Comparison of ENCODE assay signal across 18 cellular contexts in genomic region chr13:112696869-112697465, GRCh38.
"Had no signal": no experiment of that assay in that cellular context is flagged by ENCODE, and none has a peak within 500 bp of the region (broad histone marks: within the 10 kb centered on the region; RNA-seq: fewer than 3 reads in every experiment).

No MANE protein-coding gene starts in this region.

- H3K4me3 Mint-ChIP-seq: activated CD4-positive, alpha-beta T cell treated with anti-CD3 and anti-CD28 coated beads, Interleukin-2, amount 10 ng/mL, durations not matched to agents 7 days and 5 days; activated CD8-positive, alpha-beta T cell treated with anti-CD3 and anti-CD28 coated beads, Interleukin-2, amount 10 ng/mL, durations not matched to agents 7 days and 5 days; activated naive CD8-positive, alpha-beta T cell; effector memory CD8-positive, alpha-beta T cell; immature natural killer cell; mesothelial cell of epicardium; nephron progenitor cell had no signal

- H3K27ac Mint-ChIP-seq: activated CD4-positive, alpha-beta T cell treated with anti-CD3 and anti-CD28 coated beads, Interleukin-2, amount 10 ng/mL, durations not matched to agents 7 days and 5 days; activated CD8-positive, alpha-beta T cell treated with anti-CD3 and anti-CD28 coated beads, Interleukin-2, amount 10 ng/mL, durations not matched to agents 7 days and 5 days; activated naive CD8-positive, alpha-beta T cell; effector memory CD8-positive, alpha-beta T cell; immature natural killer cell had no signal

- ATAC-seq: activated CD8-positive, alpha-beta T cell treated with anti-CD3 and anti-CD28 coated beads, Interleukin-2, amount 10 ng/mL, durations not matched to agents 7 days and 5 days; effector memory CD8-positive, alpha-beta T cell; left ventricle myocardium superior had no signal

- H3K9me3 Mint-ChIP-seq: activated CD4-positive, alpha-beta T cell treated with anti-CD3 and anti-CD28 coated beads, Interleukin-2, amount 10 ng/mL, durations not matched to agents 7 days and 5 days; effector memory CD8-positive, alpha-beta T cell; immature natural killer cell; mesothelial cell of epicardium; nephron progenitor cell had no signal

- H3K4me3 ChIP-seq: cardiac muscle cell, prostate gland, right atrium auricular region, skin epidermis, vagina had no signal

- H3K9me3 ChIP-seq: prostate gland, right atrium auricular region, vagina had no signal

- H3K27me3 Mint-ChIP-seq: activated CD4-positive, alpha-beta T cell treated with anti-CD3 and anti-CD28 coated beads, Interleukin-2, amount 10 ng/mL, durations not matched to agents 7 days and 5 days; activated naive CD8-positive, alpha-beta T cell; effector memory CD8-positive, alpha-beta T cell had no signal

- H3K27ac ChIP-seq: cardiac muscle cell, prostate gland, right atrium auricular region, vagina had no signal

- H3K36me3 Mint-ChIP-seq: activated naive CD8-positive, alpha-beta T cell; immature natural killer cell had no signal

- DNase-seq: activated CD4-positive, alpha-beta T cell treated with anti-CD3 and anti-CD28 coated beads, Interleukin-2, amount 10 ng/mL, durations not matched to agents 7 days and 5 days; activated CD8-positive, alpha-beta T cell treated with anti-CD3 and anti-CD28 coated beads, Interleukin-2, amount 10 ng/mL, durations not matched to agents 7 days and 5 days; activated T-cell treated with anti-CD3 and anti-CD28 coated beads, Interleukin-2, amount 50 U/mL, for 48 hours; effector memory CD8-positive, alpha-beta T cell; immature natural killer cell; kidney glomerular epithelial cell; left ventricle myocardium superior; nephron progenitor cell; occipital lobe; T-helper 1 cell; T-helper 9 cell had no signal

- H3K36me3 ChIP-seq: cardiac muscle cell, prostate gland, right atrium auricular region, vagina had no signal

- H3K27me3 ChIP-seq: cardiac muscle cell, right atrium auricular region, vagina had no signal

- H3K4me1 ChIP-seq: prostate gland had no signal
